8 cellular contexts compared by ENCODE assay signal in genomic region chr2:169694894-169695260, GRCh38. TPM values are rescaled to one million over a fixed set of nuclear protein-coding genes. Genes with fewer than 3 reads are reported as not detected.
A peak's percentile ranks its signal among the peaks of the same experiment; 100 is the strongest.
DNase-seq lines count a peak whose midpoint lies in the region; ATAC-seq and TF ChIP-seq lines count a peak whose summit lies in the region.

No MANE protein-coding gene starts in this region.

- peak overlapping the region; percentile 87 for H3K9ac ChIP-seq in adipocyte (ENCODE audit: low read length)
- peak overlapping the region; percentile 51 to 52 for H3K9ac ChIP-seq in liver (ENCODE audit: low read depth in 1 of 2, low read length in 2 of 2)

- intact Hi-C loops in thyroid gland (cut with DNase I), result loop anchor here (10.0 kb wide), 1 partner anchor 100 kb away; the partner anchor contains the start of gene SSB

- H3K4me3 ChIP-seq in adipocyte (ENCODE audit: low read length) (peak overlapping the region; percentile 83), liver (ENCODE audit: low read depth in 1 of 3, low read length in 3 of 3) (peak overlapping the region; percentile 45 to 98 (median 87)), thyroid gland (replicated peaks in 1 of 3) (peak overlapping the region; percentile 71 to 77 (median 72))

- peaks cover 10% of the 10 kb centered on the region for H3K9me3 Mint-ChIP-seq in activated T-cell treated with anti-CD3 and anti-CD28 coated beads, Interleukin-2, amount 50 U/mL, for 24 hours

- peaks cover 42% of the 10 kb centered on the region for H3K36me3 Mint-ChIP-seq in activated T-cell treated with anti-CD3 and anti-CD28 coated beads, Interleukin-2, amount 50 U/mL, for 24 hours (ENCODE audit: low read depth)

- H3K27me3 ChIP-seq in adipocyte (replicated peaks; ENCODE audit: control insufficient read depth, insufficient read depth, low read length) (no peaks in the 10 kb centered on the region), liver (ENCODE audit: control insufficient read depth in 4 of 4, insufficient read depth in 4 of 4, low read length in 3 of 4) (no peaks in the 10 kb centered on the region), thyroid gland (no peaks in the 10 kb centered on the region)

- no peak for TF ChIP-seq RAD21 in liver (IDR thresholded peaks at IDR 0.05)

- DNase-seq in activated T-cell treated with anti-CD3 and anti-CD28 coated beads, Interleukin-2, amount 50 U/mL, for 24 hours, result no peak
- no peak for DNase-seq in activated T-cell treated with anti-CD3 and anti-CD28 coated beads, Interleukin-2, amount 50 U/mL, for 1 hour
- DNase-seq in adipocyte (ENCODE audit: low read depth), result no peak
- no peak for DNase-seq in thyroid gland
- no peak for DNase-seq in AML-193 (lab: John Stamatoyannopoulos, UW)
- no peak for DNase-seq in omental fat pad (ENCODE audit: low spot score)
- DNase-seq in activated CD8-positive, alpha-beta memory T cell treated with anti-CD3 and anti-CD28 coated beads, Interleukin-2, amount 50 U/mL, for 48 hours, result no peak

- WGBS in liver, result 34% methylated on average over 8 of the region's 8 CpGs
- 34 to 35% methylated on average over 8 of the region's 8 CpGs for WGBS in thyroid gland, 2 donors

- peak overlapping the region; percentile 92 for H3K27ac Mint-ChIP-seq in activated T-cell treated with anti-CD3 and anti-CD28 coated beads, Interleukin-2, amount 50 U/mL, for 24 hours

- no peak for ATAC-seq in omental fat pad (ENCODE audit: low FRiP score)

- peaks cover 23% of the 10 kb centered on the region for H3K4me1 Mint-ChIP-seq in activated T-cell treated with anti-CD3 and anti-CD28 coated beads, Interleukin-2, amount 50 U/mL, for 24 hours (ENCODE audit: low read depth)

- H3K9me3 ChIP-seq in adipocyte (ENCODE audit: control insufficient read depth, low read length) (no peaks in the 10 kb centered on the region), liver (ENCODE audit: control insufficient read depth in 4 of 4, low read length in 3 of 4) (no peaks in the 10 kb centered on the region), thyroid gland (no peaks in the 10 kb centered on the region)

- peak overlapping the region; percentile 91 for H3K4me3 Mint-ChIP-seq in activated T-cell treated with anti-CD3 and anti-CD28 coated beads, Interleukin-2, amount 50 U/mL, for 24 hours

- no peak for TF ChIP-seq CTCF in liver (IDR thresholded peaks at IDR 0.05; ENCODE audit: low read depth, low read length, missing input control)
- no peak for TF ChIP-seq CTCF in thyroid gland (IDR thresholded peaks at IDR 0.05)
- TF ChIP-seq CTCF in omental fat pad (IDR thresholded peaks at IDR 0.05), result no peak

- H3K4me1 ChIP-seq in adipocyte (ENCODE audit: control insufficient read depth, insufficient read depth, low read length), result peaks cover 27% of the 10 kb centered on the region
- peaks cover 4 to 18% (median 13%) of the 10 kb centered on the region in 4 donors for H3K4me1 ChIP-seq in liver (ENCODE audit: control insufficient read depth in 4 of 4, insufficient read depth in 4 of 4, low read length in 3 of 4)
- peaks cover 0 to 8% of the 10 kb centered on the region in 2 donors for H3K4me1 ChIP-seq in thyroid gland

- no peak for TF ChIP-seq POLR2A in thyroid gland (IDR thresholded peaks at IDR 0.05)

- H3K36me3 ChIP-seq in adipocyte (ENCODE audit: control insufficient read depth, insufficient read depth, low read length, severe bottlenecking) (peaks cover 6% of the 10 kb centered on the region), liver (ENCODE audit: control insufficient read depth in 4 of 4, insufficient read depth in 3 of 4, low read depth in 1 of 4, low read length in 3 of 4) (peaks cover 0 to 1% (median 0%) of the 10 kb centered on the region in 4 donors), thyroid gland (no peaks in the 10 kb centered on the region)

- H3K27me3 Mint-ChIP-seq in activated T-cell treated with anti-CD3 and anti-CD28 coated beads, Interleukin-2, amount 50 U/mL, for 24 hours, result peaks cover 15% of the 10 kb centered on the region

- H3K27ac ChIP-seq in liver (ENCODE audit: low read depth in 1 of 2, low read length in 2 of 2), result peak overlapping the region; percentile 83 to 90
- peak overlapping the region; percentile 81 to 86 (median 85) for H3K27ac ChIP-seq in thyroid gland

TF ChIP-seq in liver, 16 proteins besides CTCF, POLR2A, EP300 and RAD21:
- TF ChIP-seq NR2F2 (IDR thresholded peaks at IDR 0.05), result no peak
- TF ChIP-seq MAX (IDR thresholded peaks at IDR 0.05), result no peak
- no peak for TF ChIP-seq GABPA (IDR thresholded peaks at IDR 0.05 in 1 of 2, conservative IDR thresholded peaks at IDR 0.05 in 1 of 2)
- TF ChIP-seq FOXA2 (IDR thresholded peaks at IDR 0.05), result no peak
- no peak for TF ChIP-seq RXRA (IDR thresholded peaks at IDR 0.05)
- no peak for TF ChIP-seq ZBTB33 (IDR thresholded peaks at IDR 0.05)
- no peak for TF ChIP-seq REST (IDR thresholded peaks at IDR 0.05)
- TF ChIP-seq HNF4A (conservative IDR thresholded peaks at IDR 0.05), result no peak
- TF ChIP-seq ATF3 (IDR thresholded peaks at IDR 0.05), result no peak
- no peak for TF ChIP-seq HNF4G (IDR thresholded peaks at IDR 0.05)
- TF ChIP-seq SP1 (IDR thresholded peaks at IDR 0.05), result no peak
- TF ChIP-seq JUND (IDR thresholded peaks at IDR 0.05), result no peak
- no peak for TF ChIP-seq EGR1 (IDR thresholded peaks at IDR 0.05; ENCODE audit: low read depth in 2 of 2)
- no peak for TF ChIP-seq FOXA1 (IDR thresholded peaks at IDR 0.05)
- TF ChIP-seq TAF1 (conservative IDR thresholded peaks at IDR 0.05), result no peak
- TF ChIP-seq YY1 (IDR thresholded peaks at IDR 0.05), result no peak

RNA-seq across cellular contexts. Expression of gene PHOSPHO2, which starts 0.6 kb away (rescaled TPM):
- total RNA-seq in liver, result 1 to 10 TPM; 2.5 to 4.7 TPM
- 1 to 10 TPM; 1.4 to 5.3 TPM for polyA plus RNA-seq in liver
- 10 to 100 TPM; 12.1 to 20.0 (median 13.2) TPM for total RNA-seq in thyroid gland
- 10 to 100 TPM in 3 of 4 donors, 1 to 10 TPM in 1; 2.0 to 27.7 (median 12.5) TPM for total RNA-seq in omental fat pad

RNA-seq across cellular contexts. Expression of gene CFAP210, which starts 0.7 kb away (rescaled TPM):
- total RNA-seq in liver (under 1 TPM; 0.08 to 0.33 TPM), thyroid gland (1 to 10 TPM in 2 of 4 donors, not detected in 2; 1.6 TPM), omental fat pad (under 1 TPM in 2 of 4 donors, not detected in 2; 0.24 to 0.46 TPM)
- under 1 TPM; 0.02 to 0.42 TPM for polyA plus RNA-seq in liver

RNA-seq across cellular contexts. Expression of gene KLHL23, which starts 38.8 kb away (rescaled TPM):
- total RNA-seq in liver (10 to 100 TPM; 10.2 to 11.9 TPM), thyroid gland (10 to 100 TPM in 2 of 4 donors, 1 to 10 TPM in 2; 7.2 to 14.0 (median 10.3) TPM), omental fat pad (10 to 100 TPM in 1 of 4 donors, 1 to 10 TPM in 3; 6.4 to 13.1 (median 8.2) TPM)
- polyA plus RNA-seq in liver, result 1 to 10 TPM; 2.6 to 5.3 TPM
